ENCODE assay signal across 17 cellular contexts in the genomic region with DNA sequence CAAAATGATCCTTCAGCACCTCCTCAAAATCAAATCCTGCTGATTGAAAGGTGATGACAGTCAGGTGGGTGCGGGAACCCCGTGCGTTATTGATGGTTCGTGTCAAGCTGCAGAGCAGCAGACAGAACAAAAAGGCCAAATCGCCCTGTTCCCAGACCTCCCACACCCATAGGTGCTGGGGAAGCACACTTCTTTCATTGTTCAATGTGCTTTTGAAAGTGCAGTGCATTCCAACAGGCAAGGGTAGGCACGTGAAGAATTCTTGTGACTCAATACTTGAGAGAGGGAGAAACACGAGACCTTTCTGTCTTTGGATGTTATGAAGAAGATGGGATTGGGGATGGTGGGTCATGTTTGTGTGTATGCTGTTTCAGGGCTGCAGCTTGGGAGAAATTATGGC.
DNase-seq lines count a peak whose midpoint lies in the region; ATAC-seq, FAIRE-seq and TF ChIP-seq lines count a peak whose summit lies in the region.
"Had no signal": no experiment of that assay in that cellular context is flagged by ENCODE, and none has a peak within 500 bp of the region (broad histone marks: within the 10 kb centered on the region; RNA-seq: fewer than 3 reads in every experiment).

No MANE protein-coding gene starts in this region.

- H3K4me1 ChIP-seq in RWPE2 (ENCODE audit: insufficient read depth, poor library complexity, severe bottlenecking) (peaks cover 19% of the 10 kb centered on the region), keratinocyte (ENCODE audit: control insufficient read depth, extremely low read depth, insufficient read depth, low read length) (peaks cover 18% of the 10 kb centered on the region)
- H3K4me1 ChIP-seq: A549, BE2C had no signal

- no peaks in the 10 kb centered on the region for H4K20me1 ChIP-seq in keratinocyte (ENCODE audit: control insufficient read depth, extremely low read depth, insufficient read depth, low read length)

- DNase-seq in RWPE2 (ENCODE audit: low spot score) (no peak), choroid plexus epithelial cell (ENCODE audit: low read depth) (peak; percentile 3), keratinocyte (ENCODE audit: low read depth, low spot score) (peak; percentile 2), urothelium cell line (ENCODE audit: low spot score) (peak; percentile 46)
- DNase-seq in activated CD8-positive, alpha-beta memory T cell treated with anti-CD3 and anti-CD28 coated beads, Interleukin-2, amount 50 U/mL, for 48 hours = no peak
- DNase-seq: BE2C; CD4-positive, alpha-beta memory T cell; DMS153; DND-41; GDM1; GM23248; H9 had no signal

- H3K79me2 ChIP-seq in keratinocyte (ENCODE audit: control insufficient read depth, insufficient read depth, low read length) = no peaks in the 10 kb centered on the region

- H3K36me3 ChIP-seq in RWPE2 (ENCODE audit: low read depth) = no peaks in the 10 kb centered on the region
- no peaks in the 10 kb centered on the region for H3K36me3 ChIP-seq in keratinocyte (ENCODE audit: control insufficient read depth in 2 of 2, extremely low read depth in 1 of 2, insufficient read depth in 2 of 2, low read length in 2 of 2)
- H3K36me3 ChIP-seq: BE2C had no signal

- no peak overlapping the region for H3K27ac ChIP-seq in RWPE2 (ENCODE audit: poor library complexity, severe bottlenecking)
- H3K27ac ChIP-seq in keratinocyte (ENCODE audit: control insufficient read depth, insufficient read depth, low read length) = no peak overlapping the region
- H3K27ac ChIP-seq: A549, C4-2B, GM23248 had no signal

- no peaks in the 10 kb centered on the region for H3K27me3 ChIP-seq in RWPE2 (ENCODE audit: insufficient read depth, poor library complexity, severe bottlenecking)
- no peaks in the 10 kb centered on the region for H3K27me3 ChIP-seq in keratinocyte (ENCODE audit: control insufficient read depth, extremely low read depth, insufficient read depth, low read length)

- H3K4me3 ChIP-seq in RWPE2 (ENCODE audit: severe bottlenecking) (no peak overlapping the region), choroid plexus epithelial cell (ENCODE audit: low read depth, low read length) (no peak overlapping the region), keratinocyte (ENCODE audit: control insufficient read depth in 2 of 3, extremely low read depth in 1 of 3, insufficient read depth in 2 of 3, low read depth in 1 of 3, low read length in 3 of 3) (no peak overlapping the region)
- H3K4me3 ChIP-seq: A549, GM23248 had no signal

- H3K9me1 ChIP-seq in keratinocyte (ENCODE audit: control insufficient read depth, extremely low read depth, insufficient read depth, low read length) = no peaks in the 10 kb centered on the region

- H3K9ac ChIP-seq in keratinocyte (ENCODE audit: control insufficient read depth, extremely low read depth, insufficient read depth, low read length) = no peak overlapping the region
- H3K9ac ChIP-seq: GM23248 had no signal

- dilution Hi-C loops in keratinocyte (cut with MboI; ENCODE audit: extremely low pct_ligation_motif_present, low sequenced_read_pairs) = no loop called here

- TF ChIP-seq CTCF in RWPE2 (IDR thresholded peaks at IDR 0.05; ENCODE audit: poor library complexity, severe bottlenecking) = no peak
- TF ChIP-seq CTCF in choroid plexus epithelial cell (conservative IDR thresholded peaks at IDR 0.05; ENCODE audit: low read depth, low read length) = no peak
- TF ChIP-seq CTCF in keratinocyte (optimal IDR thresholded peaks at IDR 0.05 in 1 of 3, IDR thresholded peaks at IDR 0.05 in 1 of 3, conservative IDR thresholded peaks at IDR 0.05 in 1 of 3; ENCODE audit: extremely low read depth in 1 of 3, insufficient read depth in 2 of 3, low read length in 3 of 3) = no peak

- no peak for FAIRE-seq in keratinocyte (lab: Jason Lieb, UNC)
- FAIRE-seq in urothelium cell line (lab: Jason Lieb, UNC) = peak; percentile 88
- FAIRE-seq: A549, D721Med had no signal

- peak overlapping the region; percentile 25 for H3K4me2 ChIP-seq in keratinocyte (ENCODE audit: control insufficient read depth, extremely low read depth, insufficient read depth, low read depth, low read length)
- H3K4me2 ChIP-seq: A549 had no signal

- ATAC-seq in RWPE2 (ENCODE audit: low read depth) (peak; percentile 50; the same call in 2 of the 3 replicates), HG02642 (IDR thresholded peaks at IDR 0.05; ENCODE audit: poor library complexity, unreplicated experiment) (no peak), HG03097 (IDR thresholded peaks at IDR 0.05; ENCODE audit: low FRiP score, unreplicated experiment) (no peak)
- ATAC-seq: A549 had no signal

- peak overlapping the region; percentile 68 for H2AFZ ChIP-seq in keratinocyte (ENCODE audit: control insufficient read depth, low read length)
- H2AFZ ChIP-seq: GM23248 had no signal

- H3K9me3 ChIP-seq in RWPE2 (ENCODE audit: severe bottlenecking) (no peaks in the 10 kb centered on the region), keratinocyte (ENCODE audit: control insufficient read depth, low read depth, low read length) (no peaks in the 10 kb centered on the region)
- H3K9me3 ChIP-seq: A549, BE2C had no signal

Comparison
In these comparisons a context has a peak if more than half of its experiments do, and no peak if none do; other contexts are left out.
1. DNase-seq: peak in choroid plexus epithelial cell (single experiment), keratinocyte (single experiment) and urothelium cell line (single experiment); none in RWPE2 (single experiment) and activated CD8-positive, alpha-beta memory T cell treated with anti-CD3 and anti-CD28 coated beads, Interleukin-2, amount 50 U/mL, for 48 hours (single experiment).